ENCODE assay signal across 34 cellular contexts in genomic region chr1:172623748-172624147, GRCh38. TPM values are rescaled to one million over a fixed set of nuclear protein-coding genes. Genes with fewer than 3 reads are reported as not detected.
"Had no signal": no experiment of that assay in that cellular context is flagged by ENCODE, and none has a peak within 500 bp of the region (broad histone marks: within the 10 kb centered on the region; RNA-seq: fewer than 3 reads in every experiment).

No MANE protein-coding gene starts in this region.

- H3K36me3 Mint-ChIP-seq: type B pancreatic cell had no signal

- H3K4me1 ChIP-seq: esophagus muscularis mucosa, foreskin keratinocyte, gastroesophageal sphincter, psoas muscle, sigmoid colon, stomach, tibial artery had no signal

- H3K36me3 ChIP-seq: esophagus muscularis mucosa, gastroesophageal sphincter, heart left ventricle, ovary, sigmoid colon, stomach, tibial artery had no signal

- H3K4me3 ChIP-seq: esophagus muscularis mucosa, gastroesophageal sphincter, heart left ventricle, hepatocyte, lung, mucosa of descending colon, ovary, psoas muscle, sigmoid colon, stomach, tibial artery had no signal

- H3K27me3 Mint-ChIP-seq: naive B cell; natural killer cell treated with Interleukin-12 subunit alpha and Interleukin-12 subunit beta and Interleukin-15 and Interleukin-18, amount 100 ng/mL, for 72 hours; type B pancreatic cell had no signal

- H3K9me3 ChIP-seq: ovary had no signal

- H3K27ac ChIP-seq: esophagus muscularis mucosa, foreskin keratinocyte, gastroesophageal sphincter, heart left ventricle, hepatocyte, ovary, psoas muscle, sigmoid colon, stomach, tibial artery had no signal

- H3K27ac Mint-ChIP-seq: mesothelial cell of epicardium; naive B cell; natural killer cell treated with Interleukin-12 subunit alpha and Interleukin-12 subunit beta and Interleukin-15 and Interleukin-18, amount 100 ng/mL, for 72 hours; stimulated activated effector memory CD8-positive, alpha-beta T cell treated with anti-CD3 and anti-CD28 coated beads, Interleukin-12 subunit alpha, Interleukin-12 subunit beta, amount 100 ng/mL, for 72 hours; type B pancreatic cell had no signal

- H3K27me3 ChIP-seq: esophagus muscularis mucosa, foreskin keratinocyte, gastroesophageal sphincter, heart left ventricle, hepatocyte, ovary, sigmoid colon, stomach, tibial artery had no signal

- H3K4me1 Mint-ChIP-seq: naive B cell had no signal

- DNase-seq: dermis blood vessel endothelial cell; effector memory CD4-positive, alpha-beta T cell; foreskin keratinocyte; heart left ventricle; kidney; mesenchymal stem cell; mucosa of descending colon; naive B cell; nucleus accumbens; ovary; posterior cingulate gyrus; psoas muscle; right cardiac atrium; sigmoid colon; stimulated activated CD4-positive, alpha-beta T cell treated with anti-CD3 and anti-CD28 coated beads, Interleukin-2, amount 100 ng/mL, for 24 hours; stimulated activated CD4-positive, alpha-beta T cell treated with anti-CD3 and anti-CD28 coated beads, Interleukin-4, amount 100 ng/mL, for 24 hours; stimulated activated naive CD4-positive, alpha-beta T cell treated with Interleukin-2 at 50 U/mL for 16 hours; stomach; tibial artery had no signal

- H3K4me3 Mint-ChIP-seq: mesothelial cell of epicardium; naive B cell; natural killer cell treated with Interleukin-12 subunit alpha and Interleukin-12 subunit beta and Interleukin-15 and Interleukin-18, amount 100 ng/mL, for 72 hours; stimulated activated effector memory CD8-positive, alpha-beta T cell treated with anti-CD3 and anti-CD28 coated beads, Interleukin-12 subunit alpha, Interleukin-12 subunit beta, amount 100 ng/mL, for 72 hours; type B pancreatic cell had no signal

- ATAC-seq: foreskin keratinocyte; gastroesophageal sphincter; heart left ventricle; left lobe of liver; mucosa of descending colon; natural killer cell treated with Interleukin-12 subunit alpha and Interleukin-12 subunit beta and Interleukin-15 and Interleukin-18, amount 100 ng/mL, for 72 hours; psoas muscle; right cardiac atrium; stimulated activated effector memory CD8-positive, alpha-beta T cell treated with anti-CD3 and anti-CD28 coated beads, Interleukin-12 subunit alpha, Interleukin-12 subunit beta, amount 100 ng/mL, for 72 hours had no signal

RNA-seq across cellular contexts. Expression of gene FASLG, which starts 35.2 kb away (rescaled TPM):
- total RNA-seq: dermis blood vessel endothelial cell, endothelial cell of umbilical vein, epithelial cell of proximal tubule, fibroblast of lung, foreskin keratinocyte, gastroesophageal sphincter, hepatocyte, left lobe of liver, mesothelial cell of epicardium, renal cortical epithelial cell, sigmoid colon, stomach, subcutaneous adipose tissue, temporal lobe had no signal
- polyA plus RNA-seq: endothelial cell of umbilical vein, fibroblast of lung, foreskin keratinocyte, heart left ventricle, hepatocyte, psoas muscle had no signal
